1 cellular context compared by ENCODE assay signal in the genomic region with DNA sequence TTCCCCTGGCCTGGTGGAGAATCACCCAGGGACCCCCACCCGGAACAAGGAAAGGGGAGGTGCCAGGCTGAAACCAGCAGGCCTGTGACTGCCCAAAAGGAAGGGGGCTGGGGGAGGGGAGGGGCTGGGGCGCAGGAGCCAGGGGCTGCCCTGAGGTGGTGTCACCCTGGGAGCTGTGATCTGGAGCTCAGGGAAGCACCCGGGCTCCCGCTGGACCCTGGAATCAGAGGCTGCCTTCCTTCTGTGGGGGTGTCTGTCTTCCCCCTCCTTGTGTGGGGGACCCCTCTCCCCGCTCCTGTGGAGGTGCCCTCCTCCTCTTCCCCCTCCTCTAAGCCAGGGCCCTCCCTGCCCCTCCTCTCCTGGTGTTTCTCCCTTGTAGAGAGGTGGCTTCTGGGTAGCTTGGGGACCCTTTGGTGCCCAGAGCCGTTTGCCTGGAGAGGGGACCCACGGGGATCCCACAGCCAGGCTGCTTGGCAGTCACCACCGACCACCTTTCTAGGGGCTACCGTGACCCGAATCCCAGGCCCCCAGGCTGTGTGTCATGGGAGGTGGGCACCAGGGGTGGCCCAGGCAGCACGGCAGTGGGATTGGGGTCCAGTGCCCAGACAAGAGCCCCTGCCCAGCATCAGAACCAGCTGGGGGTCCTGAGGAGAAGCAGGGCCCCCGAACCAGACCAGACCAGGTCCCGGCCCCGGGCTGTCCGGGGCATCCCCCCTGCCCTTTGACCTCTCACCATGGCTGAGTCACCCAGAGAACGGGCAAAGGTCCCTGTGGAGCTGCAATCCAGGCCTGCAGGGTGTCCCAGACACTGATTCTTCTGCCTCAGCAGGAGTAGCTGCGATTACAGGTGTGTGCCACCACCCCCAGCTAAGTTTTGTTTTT.
TF ChIP-seq lines count a peak whose summit lies in the region.

No MANE protein-coding gene starts in this region.

TF ChIP-seq in HepG2, 621 proteins besides CTCF, POLR2A, EP300 and RAD21 (continued from another document and continues in another):
- TF ChIP-seq ZNF44 (CRISPR knock-in tag; IDR thresholded peaks at IDR 0.05): no peak
- TF ChIP-seq YEATS4 (CRISPR knock-in tag; IDR thresholded peaks at IDR 0.05; ENCODE audit: borderline replicate concordance): no peak
- TF ChIP-seq ZNF296 (CRISPR knock-in tag; conservative IDR thresholded peaks at IDR 0.05): no peak
- no peak for TF ChIP-seq HOXA7 (CRISPR knock-in tag; IDR thresholded peaks at IDR 0.05)
- no peak for TF ChIP-seq NFATC3 (CRISPR knock-in tag; IDR thresholded peaks at IDR 0.05)
- TF ChIP-seq, protein P1, sequence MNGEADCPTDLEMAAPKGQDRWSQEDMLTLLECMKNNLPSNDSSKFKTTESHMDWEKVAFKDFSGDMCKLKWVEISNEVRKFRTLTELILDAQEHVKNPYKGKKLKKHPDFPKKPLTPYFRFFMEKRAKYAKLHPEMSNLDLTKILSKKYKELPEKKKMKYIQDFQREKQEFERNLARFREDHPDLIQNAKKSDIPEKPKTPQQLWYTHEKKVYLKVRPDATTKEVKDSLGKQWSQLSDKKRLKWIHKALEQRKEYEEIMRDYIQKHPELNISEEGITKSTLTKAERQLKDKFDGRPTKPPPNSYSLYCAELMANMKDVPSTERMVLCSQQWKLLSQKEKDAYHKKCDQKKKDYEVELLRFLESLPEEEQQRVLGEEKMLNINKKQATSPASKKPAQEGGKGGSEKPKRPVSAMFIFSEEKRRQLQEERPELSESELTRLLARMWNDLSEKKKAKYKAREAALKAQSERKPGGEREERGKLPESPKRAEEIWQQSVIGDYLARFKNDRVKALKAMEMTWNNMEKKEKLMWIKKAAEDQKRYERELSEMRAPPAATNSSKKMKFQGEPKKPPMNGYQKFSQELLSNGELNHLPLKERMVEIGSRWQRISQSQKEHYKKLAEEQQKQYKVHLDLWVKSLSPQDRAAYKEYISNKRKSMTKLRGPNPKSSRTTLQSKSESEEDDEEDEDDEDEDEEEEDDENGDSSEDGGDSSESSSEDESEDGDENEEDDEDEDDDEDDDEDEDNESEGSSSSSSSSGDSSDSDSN (CRISPR knock-in tag; IDR thresholded peaks at IDR 0.05): no peak; the same call in 1 of the 2 replicates
- TF ChIP-seq GATAD2A (CRISPR knock-in tag; IDR thresholded peaks at IDR 0.05): peak; percentile 63
- TF ChIP-seq KAT7 (CRISPR knock-in tag; IDR thresholded peaks at IDR 0.05; ENCODE audit: borderline replicate concordance): no peak
- TF ChIP-seq ZNF430 (CRISPR knock-in tag; IDR thresholded peaks at IDR 0.05): no peak
- TF ChIP-seq MED13 (CRISPR knock-in tag; IDR thresholded peaks at IDR 0.05): no peak
- no peak for TF ChIP-seq RFX5 (IDR thresholded peaks at IDR 0.05; ENCODE audit: low read depth, low read length)
- peak; percentile 90 for TF ChIP-seq NR2F2 (IDR thresholded peaks at IDR 0.05; ENCODE audit: borderline replicate concordance, low read depth)
- TF ChIP-seq MTA3 (CRISPR knock-in tag; IDR thresholded peaks at IDR 0.05): no peak
- no peak for TF ChIP-seq SATB2 (CRISPR knock-in tag; IDR thresholded peaks at IDR 0.05)
- TF ChIP-seq ZNF605 (CRISPR knock-in tag; IDR thresholded peaks at IDR 0.05): no peak
- TF ChIP-seq PHF5A (CRISPR knock-in tag; IDR thresholded peaks at IDR 0.05; ENCODE audit: low read depth, unreplicated experiment): no peak
- no peak for TF ChIP-seq ELF3 (CRISPR knock-in tag; IDR thresholded peaks at IDR 0.05)
- no peak for TF ChIP-seq ZNF766 (CRISPR knock-in tag; IDR thresholded peaks at IDR 0.05; ENCODE audit: borderline replicate concordance)
- no peak for TF ChIP-seq PRDM4 (CRISPR knock-in tag; IDR thresholded peaks at IDR 0.05; ENCODE audit: borderline replicate concordance)
- no peak for TF ChIP-seq ZNF878 (CRISPR knock-in tag; IDR thresholded peaks at IDR 0.05)
- TF ChIP-seq PRPF4 (IDR thresholded peaks at IDR 0.05; ENCODE audit: low read depth, low read length, poor library complexity, severe bottlenecking): no peak
- TF ChIP-seq GMEB1 (CRISPR knock-in tag; IDR thresholded peaks at IDR 0.05; ENCODE audit: borderline replicate concordance): no peak
- 0 out of 2 replicates have a peak, but pooled peaks have one; percentile 77 for TF ChIP-seq ZNF761 (CRISPR knock-in tag; conservative IDR thresholded peaks at IDR 0.05)
- no peak for TF ChIP-seq JDP2 (CRISPR knock-in tag; IDR thresholded peaks at IDR 0.05; ENCODE audit: borderline replicate concordance)
- no peak for TF ChIP-seq ONECUT2 (CRISPR knock-in tag; IDR thresholded peaks at IDR 0.05)
- TF ChIP-seq ZNF776 (CRISPR knock-in tag; IDR thresholded peaks at IDR 0.05): no peak
- no peak for TF ChIP-seq ZNF577 (CRISPR knock-in tag; IDR thresholded peaks at IDR 0.05; ENCODE audit: borderline replicate concordance, low read depth)
- TF ChIP-seq, protein P2, sequence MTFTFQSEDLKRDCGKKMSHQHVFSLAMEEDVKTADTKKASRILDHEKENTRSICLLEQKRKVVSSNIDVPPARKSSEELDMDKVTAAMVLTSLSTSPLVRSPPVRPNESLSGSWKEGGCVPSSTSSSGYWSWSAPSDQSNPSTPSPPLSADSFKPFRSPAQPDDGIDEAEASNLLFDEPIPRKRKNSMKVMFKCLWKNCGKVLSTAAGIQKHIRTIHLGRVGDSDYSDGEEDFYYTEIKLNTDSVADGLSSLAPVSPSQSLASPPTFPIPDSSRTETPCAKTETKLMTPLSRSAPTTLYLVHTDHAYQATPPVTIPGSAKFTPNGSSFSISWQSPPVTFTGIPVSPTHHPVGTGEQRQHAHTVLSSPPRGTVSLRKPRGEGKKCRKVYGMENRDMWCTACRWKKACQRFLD (CRISPR knock-in tag; IDR thresholded peaks at IDR 0.05; ENCODE audit: borderline replicate concordance): no peak
- TF ChIP-seq NCOA1 (CRISPR knock-in tag; IDR thresholded peaks at IDR 0.05): no peak
- TF ChIP-seq ZNF143 (CRISPR knock-in tag; IDR thresholded peaks at IDR 0.05): peak; percentile 72
- TF ChIP-seq ERF (CRISPR knock-in tag; IDR thresholded peaks at IDR 0.05): peak; percentile 28
- TF ChIP-seq FOXA1 (IDR thresholded peaks at IDR 0.05): no peak
- TF ChIP-seq FOXA1 (CRISPR knock-in tag; IDR thresholded peaks at IDR 0.05): no peak
- no peak for TF ChIP-seq FOXO4 (CRISPR knock-in tag; conservative IDR thresholded peaks at IDR 0.05)
- no peak for TF ChIP-seq ZSCAN9 (CRISPR knock-in tag; IDR thresholded peaks at IDR 0.05; ENCODE audit: borderline replicate concordance)
- TF ChIP-seq RBM39 (IDR thresholded peaks at IDR 0.05; ENCODE audit: low read depth, low read length, poor library complexity, severe bottlenecking): peak; percentile 23
- no peak for TF ChIP-seq ZNF510 (CRISPR knock-in tag; IDR thresholded peaks at IDR 0.05; ENCODE audit: low read depth)
- no peak for TF ChIP-seq HOXA5 (CRISPR knock-in tag; IDR thresholded peaks at IDR 0.05)
- TF ChIP-seq ZNF362 (CRISPR knock-in tag; IDR thresholded peaks at IDR 0.05; ENCODE audit: borderline replicate concordance): peak; percentile 86
- TF ChIP-seq IRX3 (CRISPR knock-in tag; IDR thresholded peaks at IDR 0.05; ENCODE audit: borderline replicate concordance, low read depth): no peak
- TF ChIP-seq, protein P3, sequence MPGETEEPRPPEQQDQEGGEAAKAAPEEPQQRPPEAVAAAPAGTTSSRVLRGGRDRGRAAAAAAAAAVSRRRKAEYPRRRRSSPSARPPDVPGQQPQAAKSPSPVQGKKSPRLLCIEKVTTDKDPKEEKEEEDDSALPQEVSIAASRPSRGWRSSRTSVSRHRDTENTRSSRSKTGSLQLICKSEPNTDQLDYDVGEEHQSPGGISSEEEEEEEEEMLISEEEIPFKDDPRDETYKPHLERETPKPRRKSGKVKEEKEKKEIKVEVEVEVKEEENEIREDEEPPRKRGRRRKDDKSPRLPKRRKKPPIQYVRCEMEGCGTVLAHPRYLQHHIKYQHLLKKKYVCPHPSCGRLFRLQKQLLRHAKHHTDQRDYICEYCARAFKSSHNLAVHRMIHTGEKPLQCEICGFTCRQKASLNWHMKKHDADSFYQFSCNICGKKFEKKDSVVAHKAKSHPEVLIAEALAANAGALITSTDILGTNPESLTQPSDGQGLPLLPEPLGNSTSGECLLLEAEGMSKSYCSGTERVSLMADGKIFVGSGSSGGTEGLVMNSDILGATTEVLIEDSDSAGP (CRISPR knock-in tag; IDR thresholded peaks at IDR 0.05; ENCODE audit: borderline replicate concordance): peak; percentile 66; the same call in 1 of the 2 replicates
- TF ChIP-seq RFXAP (CRISPR knock-in tag; IDR thresholded peaks at IDR 0.05; ENCODE audit: borderline replicate concordance): no peak
- peak; percentile 67 for TF ChIP-seq PTBP1 (IDR thresholded peaks at IDR 0.05; ENCODE audit: low read depth, low read length, poor library complexity, severe bottlenecking)
- TF ChIP-seq, protein P4, sequence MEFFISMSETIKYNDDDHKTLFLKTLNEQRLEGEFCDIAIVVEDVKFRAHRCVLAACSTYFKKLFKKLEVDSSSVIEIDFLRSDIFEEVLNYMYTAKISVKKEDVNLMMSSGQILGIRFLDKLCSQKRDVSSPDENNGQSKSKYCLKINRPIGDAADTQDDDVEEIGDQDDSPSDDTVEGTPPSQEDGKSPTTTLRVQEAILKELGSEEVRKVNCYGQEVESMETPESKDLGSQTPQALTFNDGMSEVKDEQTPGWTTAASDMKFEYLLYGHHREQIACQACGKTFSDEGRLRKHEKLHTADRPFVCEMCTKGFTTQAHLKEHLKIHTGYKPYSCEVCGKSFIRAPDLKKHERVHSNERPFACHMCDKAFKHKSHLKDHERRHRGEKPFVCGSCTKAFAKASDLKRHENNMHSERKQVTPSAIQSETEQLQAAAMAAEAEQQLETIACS (CRISPR knock-in tag; IDR thresholded peaks at IDR 0.05): no peak
- no peak for TF ChIP-seq ZNF883 (CRISPR knock-in tag; IDR thresholded peaks at IDR 0.05; ENCODE audit: not compliant biosample characterization)
- no peak for TF ChIP-seq SMAD9 (CRISPR knock-in tag; IDR thresholded peaks at IDR 0.05)
- no peak for TF ChIP-seq SIN3B (IDR thresholded peaks at IDR 0.05; ENCODE audit: low read length)
- TF ChIP-seq, protein P5, sequence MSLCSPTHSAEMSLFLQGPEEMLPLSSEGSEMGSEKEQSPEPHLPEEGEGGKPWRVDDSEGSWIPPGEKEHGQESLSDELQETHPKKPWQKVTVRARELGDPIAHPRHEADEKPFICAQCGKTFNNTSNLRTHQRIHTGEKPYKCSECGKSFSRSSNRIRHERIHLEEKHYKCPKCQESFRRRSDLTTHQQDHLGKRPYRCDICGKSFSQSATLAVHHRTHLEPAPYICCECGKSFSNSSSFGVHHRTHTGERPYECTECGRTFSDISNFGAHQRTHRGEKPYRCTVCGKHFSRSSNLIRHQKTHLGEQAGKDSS (CRISPR knock-in tag; IDR thresholded peaks at IDR 0.05; ENCODE audit: borderline replicate concordance, low read depth): no peak
- TF ChIP-seq SAP130 (CRISPR knock-in tag; IDR thresholded peaks at IDR 0.05; ENCODE audit: low read depth): peak; percentile 72
- TF ChIP-seq SKI (IDR thresholded peaks at IDR 0.05; ENCODE audit: partially characterized antibody): peak; percentile 23
- no peak for TF ChIP-seq HDAC6 (IDR thresholded peaks at IDR 0.05; ENCODE audit: low read depth, low read length)
- TF ChIP-seq EHMT2 (IDR thresholded peaks at IDR 0.05; ENCODE audit: borderline replicate concordance, low read depth, low read length): no peak
